In the genomic region with DNA sequence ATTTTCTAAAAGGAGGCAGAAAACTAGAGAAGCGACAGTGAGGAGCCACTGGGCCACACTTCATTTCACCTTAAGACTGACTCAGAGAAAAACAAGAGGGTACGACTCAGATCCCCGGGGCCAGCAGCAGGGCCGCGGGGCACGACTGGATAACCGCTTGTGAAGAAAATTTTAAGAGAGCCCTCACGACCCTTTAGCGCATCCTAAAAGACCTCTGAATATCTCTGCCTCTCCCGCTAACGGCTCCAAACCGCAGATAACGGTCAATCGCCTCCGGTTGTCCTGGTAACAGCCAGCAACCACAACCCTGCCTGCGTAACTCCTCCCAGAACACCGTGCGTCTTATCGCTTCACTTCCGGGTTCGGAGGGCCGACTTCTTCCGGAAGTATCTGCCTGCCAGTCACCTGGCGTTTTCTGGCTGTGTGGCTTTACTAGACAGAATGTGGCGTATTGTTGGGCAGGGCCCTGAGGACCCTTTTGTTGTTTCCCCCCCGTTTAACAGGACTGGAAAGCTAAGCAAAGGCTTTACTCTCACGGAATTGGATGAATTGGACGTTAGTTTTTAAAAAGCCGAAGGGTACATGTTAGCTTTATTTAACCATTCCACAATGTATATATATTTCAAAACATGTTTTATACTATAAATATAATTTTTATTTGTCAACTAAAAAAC, we compare ENCODE assay signal across 8 cellular contexts. TPM values are rescaled to one million over a fixed set of nuclear protein-coding genes. Genes with fewer than 3 reads are reported as not detected.
DNase-seq lines count a peak whose midpoint lies in the region; ATAC-seq and TF ChIP-seq lines count a peak whose summit lies in the region.

No MANE protein-coding gene starts in this region.

- DNase-seq in Ammon's horn (ENCODE audit: low spot score) (peak; percentile 95), NCI-H460 (ENCODE audit: extremely low read depth, low read depth) (peak; percentile 93), choroid plexus epithelial cell (ENCODE audit: low read depth) (peak; percentile 95), kidney glomerular epithelial cell (lab: John Stamatoyannopoulos, UW) (peak; percentile 90)
- peak; percentile 84 for DNase-seq in activated CD4-positive, alpha-beta T cell treated with anti-CD3 and anti-CD28 coated beads for 1 hour
- peak; percentile 68 to 71 for DNase-seq in stimulated activated CD4-positive, alpha-beta T cell treated with anti-CD3 and anti-CD28 coated beads, Interleukin-1b, Interleukin-23, amount 100 ng/mL, for 1 hour (ENCODE audit: low read depth in 2 of 2)

- peak; percentile 99 for ATAC-seq in HG03432 (IDR thresholded peaks at IDR 0.05; ENCODE audit: unreplicated experiment)

- peak; percentile 92 for TF ChIP-seq POLR2A in GM19193 (IDR thresholded peaks at IDR 0.05; ENCODE audit: extremely low read depth, insufficient read depth, insufficient read length)

- TF ChIP-seq CTCF in choroid plexus epithelial cell (conservative IDR thresholded peaks at IDR 0.05; ENCODE audit: low read depth, low read length), result no peak

- H3K4me3 ChIP-seq in choroid plexus epithelial cell (ENCODE audit: low read depth, low read length), result peak overlapping the region; percentile 77

RNA-seq across cellular contexts. Expression of gene ATP23, which starts 5.4 kb away (rescaled TPM):
- 15.2 and 19.1 TPM in 2 replicates for total RNA-seq in NCI-H460 (2014; rRNA removed; shearing (Covaris generic))
- polyA plus RNA-seq in NCI-H460 (2014; cell fraction: nucleus; rRNA removed), result 12.1 and 18.6 TPM in 2 replicates

Comparison
In these comparisons a context has a peak if more than half of its experiments do, and no peak if none do; other contexts are left out.
1. Peak in every context shown above with its lines: DNase-seq, ATAC-seq and H3K4me3 ChIP-seq.